In the genomic region with DNA sequence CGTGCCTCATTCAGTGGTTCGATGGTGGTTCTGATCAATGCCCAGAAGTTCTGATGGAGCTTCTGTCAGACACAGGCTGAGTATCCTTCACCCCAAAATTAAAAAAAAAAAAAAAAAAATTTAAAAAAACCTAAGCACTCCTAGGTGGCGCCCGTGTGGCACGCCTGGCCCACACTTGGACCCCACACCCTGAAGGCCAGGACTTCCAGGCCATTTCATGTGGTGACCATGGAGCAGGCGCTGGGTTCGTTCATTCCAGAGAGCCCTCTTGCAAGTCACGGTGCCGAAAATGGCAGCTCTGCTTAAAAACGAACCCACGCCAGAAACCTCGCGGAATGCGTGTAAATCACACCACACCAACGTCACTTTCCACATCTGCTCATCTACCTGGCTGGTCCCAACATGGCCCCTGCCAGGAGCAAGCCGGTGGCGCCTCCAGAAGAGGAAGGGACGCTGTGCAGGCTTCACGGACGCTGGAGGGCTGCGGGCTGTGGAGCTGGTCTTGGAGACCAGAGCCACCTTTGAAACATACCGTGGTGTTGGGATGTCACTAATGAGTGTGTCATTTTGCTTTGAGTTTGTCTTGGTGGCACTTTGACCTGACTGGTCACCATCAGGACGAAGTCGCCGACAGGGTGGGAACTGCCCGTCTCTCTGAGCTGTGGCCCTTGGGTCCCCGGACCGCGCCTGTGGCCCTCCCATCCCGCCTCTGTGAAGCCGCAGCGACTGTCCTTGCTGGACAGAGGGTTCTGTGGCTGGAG, we compare ENCODE assay signal across 1 cellular context.
A peak's percentile ranks its signal among the peaks of the same experiment; 100 is the strongest.
TF ChIP-seq lines count a peak whose summit lies in the region.

No MANE protein-coding gene starts in this region.

TF ChIP-seq in K562, 482 proteins besides CTCF, POLR2A, EP300 and RAD21:
- no peak for TF ChIP-seq ARHGAP35 (IDR thresholded peaks at IDR 0.05; ENCODE audit: partially characterized antibody)
- TF ChIP-seq, protein P1, sequence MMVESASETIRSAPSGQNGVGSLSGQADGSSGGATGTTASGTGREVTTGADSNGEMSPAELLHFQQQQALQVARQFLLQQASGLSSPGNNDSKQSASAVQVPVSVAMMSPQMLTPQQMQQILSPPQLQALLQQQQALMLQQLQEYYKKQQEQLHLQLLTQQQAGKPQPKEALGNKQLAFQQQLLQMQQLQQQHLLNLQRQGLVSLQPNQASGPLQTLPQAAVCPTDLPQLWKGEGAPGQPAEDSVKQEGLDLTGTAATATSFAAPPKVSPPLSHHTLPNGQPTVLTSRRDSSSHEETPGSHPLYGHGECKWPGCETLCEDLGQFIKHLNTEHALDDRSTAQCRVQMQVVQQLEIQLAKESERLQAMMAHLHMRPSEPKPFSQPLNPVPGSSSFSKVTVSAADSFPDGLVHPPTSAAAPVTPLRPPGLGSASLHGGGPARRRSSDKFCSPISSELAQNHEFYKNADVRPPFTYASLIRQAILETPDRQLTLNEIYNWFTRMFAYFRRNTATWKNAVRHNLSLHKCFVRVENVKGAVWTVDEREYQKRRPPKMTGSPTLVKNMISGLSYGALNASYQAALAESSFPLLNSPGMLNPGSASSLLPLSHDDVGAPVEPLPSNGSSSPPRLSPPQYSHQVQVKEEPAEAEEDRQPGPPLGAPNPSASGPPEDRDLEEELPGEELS (CRISPR knock-in tag; IDR thresholded peaks at IDR 0.05; ENCODE audit: borderline replicate concordance): no peak
- TF ChIP-seq, protein P2, sequence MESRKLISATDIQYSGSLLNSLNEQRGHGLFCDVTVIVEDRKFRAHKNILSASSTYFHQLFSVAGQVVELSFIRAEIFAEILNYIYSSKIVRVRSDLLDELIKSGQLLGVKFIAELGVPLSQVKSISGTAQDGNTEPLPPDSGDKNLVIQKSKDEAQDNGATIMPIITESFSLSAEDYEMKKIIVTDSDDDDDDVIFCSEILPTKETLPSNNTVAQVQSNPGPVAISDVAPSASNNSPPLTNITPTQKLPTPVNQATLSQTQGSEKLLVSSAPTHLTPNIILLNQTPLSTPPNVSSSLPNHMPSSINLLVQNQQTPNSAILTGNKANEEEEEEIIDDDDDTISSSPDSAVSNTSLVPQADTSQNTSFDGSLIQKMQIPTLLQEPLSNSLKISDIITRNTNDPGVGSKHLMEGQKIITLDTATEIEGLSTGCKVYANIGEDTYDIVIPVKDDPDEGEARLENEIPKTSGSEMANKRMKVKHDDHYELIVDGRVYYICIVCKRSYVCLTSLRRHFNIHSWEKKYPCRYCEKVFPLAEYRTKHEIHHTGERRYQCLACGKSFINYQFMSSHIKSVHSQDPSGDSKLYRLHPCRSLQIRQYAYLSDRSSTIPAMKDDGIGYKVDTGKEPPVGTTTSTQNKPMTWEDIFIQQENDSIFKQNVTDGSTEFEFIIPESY (CRISPR knock-in tag; IDR thresholded peaks at IDR 0.05): peak; percentile 24; the same call in 1 of the 2 replicates
TF ChIP-seq in K562: peak in this region for 1.
